ENCODE assay signal across 1 cellular context in the genomic region with DNA sequence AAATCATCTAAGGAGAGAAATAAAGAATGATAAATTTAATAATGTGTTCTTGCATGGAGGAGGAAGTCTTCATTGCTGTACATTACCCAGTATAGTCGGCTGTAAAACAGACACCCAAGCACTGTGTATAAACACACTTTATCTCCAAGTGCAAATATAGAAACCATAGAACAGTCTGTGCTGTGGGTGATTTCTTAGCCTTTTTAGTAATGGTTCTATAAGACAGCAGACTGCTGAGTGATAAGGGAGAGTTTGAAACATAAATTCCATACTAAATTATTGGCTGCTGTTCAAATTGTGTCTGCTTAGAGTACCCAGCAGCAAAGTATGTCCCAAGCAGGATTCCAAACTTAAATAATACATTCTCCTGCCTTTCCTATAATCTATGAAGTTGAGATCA.
TF ChIP-seq lines count a peak whose summit lies in the region.

No MANE protein-coding gene starts in this region.

TF ChIP-seq in GM12878, 131 proteins besides CTCF, POLR2A, EP300 and RAD21 (continued from another document):
- TF ChIP-seq, protein P1, sequence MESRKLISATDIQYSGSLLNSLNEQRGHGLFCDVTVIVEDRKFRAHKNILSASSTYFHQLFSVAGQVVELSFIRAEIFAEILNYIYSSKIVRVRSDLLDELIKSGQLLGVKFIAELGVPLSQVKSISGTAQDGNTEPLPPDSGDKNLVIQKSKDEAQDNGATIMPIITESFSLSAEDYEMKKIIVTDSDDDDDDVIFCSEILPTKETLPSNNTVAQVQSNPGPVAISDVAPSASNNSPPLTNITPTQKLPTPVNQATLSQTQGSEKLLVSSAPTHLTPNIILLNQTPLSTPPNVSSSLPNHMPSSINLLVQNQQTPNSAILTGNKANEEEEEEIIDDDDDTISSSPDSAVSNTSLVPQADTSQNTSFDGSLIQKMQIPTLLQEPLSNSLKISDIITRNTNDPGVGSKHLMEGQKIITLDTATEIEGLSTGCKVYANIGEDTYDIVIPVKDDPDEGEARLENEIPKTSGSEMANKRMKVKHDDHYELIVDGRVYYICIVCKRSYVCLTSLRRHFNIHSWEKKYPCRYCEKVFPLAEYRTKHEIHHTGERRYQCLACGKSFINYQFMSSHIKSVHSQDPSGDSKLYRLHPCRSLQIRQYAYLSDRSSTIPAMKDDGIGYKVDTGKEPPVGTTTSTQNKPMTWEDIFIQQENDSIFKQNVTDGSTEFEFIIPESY (IDR thresholded peaks at IDR 0.05), result no peak
- no peak for TF ChIP-seq CBX3 (IDR thresholded peaks at IDR 0.05; ENCODE audit: borderline replicate concordance, low read depth)
- TF ChIP-seq ATF7 (IDR thresholded peaks at IDR 0.05; ENCODE audit: low read depth), result no peak
- no peak for TF ChIP-seq BCLAF1 (IDR thresholded peaks at IDR 0.05)
- TF ChIP-seq HSF1 (IDR thresholded peaks at IDR 0.05; ENCODE audit: low read depth, low read length), result no peak
- no peak for TF ChIP-seq FOXK2 (IDR thresholded peaks at IDR 0.05)
